ENCODE assay signal across 28 cellular contexts in genomic region chr7:26959290-26959689, GRCh38.
DNase-seq lines count a peak whose midpoint lies in the region; ATAC-seq and TF ChIP-seq lines count a peak whose summit lies in the region.
"Had no signal": no experiment of that assay in that cellular context is flagged by ENCODE, and none has a peak within 500 bp of the region (broad histone marks: within the 10 kb centered on the region; RNA-seq: fewer than 3 reads in every experiment).

No MANE protein-coding gene starts in this region.

- H3K9me3 Mint-ChIP-seq in HFFc6: no peaks in the 10 kb centered on the region
- H3K9me3 Mint-ChIP-seq: activated T-cell treated with anti-CD3 and anti-CD28 coated beads, Interleukin-2, amount 50 U/mL, for 24 hours; stimulated activated naive B cell treated with anti-CD40 and anti-IgM and Interleukin-4, amounts not matched to agents 10 μg/mL and 1 μg/mL and 100 μg/mL, for 72 hours; T-helper 2 cell treated with Interferon-gamma antibody and Interleukin-4, amounts not matched to agents 5 μg/mL and 100 μg/mL, for 36 hours had no signal

- H3K27ac ChIP-seq in RWPE2 (ENCODE audit: poor library complexity, severe bottlenecking): peak overlapping the region; percentile 79
- H3K27ac ChIP-seq: lower lobe of right lung, prostate gland, sigmoid colon, suprapubic skin, upper lobe of right lung, WERI-Rb-1 had no signal

- H3K9me3 ChIP-seq in RWPE2 (ENCODE audit: severe bottlenecking) (no peaks in the 10 kb centered on the region), skeletal muscle satellite cell (replicated peaks; ENCODE audit: low read length) (no peaks in the 10 kb centered on the region)
- H3K9me3 ChIP-seq: lower lobe of right lung, prostate gland, sigmoid colon, suprapubic skin, upper lobe of right lung had no signal

- H3K9ac ChIP-seq in skeletal muscle satellite cell (ENCODE audit: low read depth, low read length): peak overlapping the region; percentile 55

- H3K27me3 ChIP-seq in RWPE2 (ENCODE audit: insufficient read depth, poor library complexity, severe bottlenecking): no peaks in the 10 kb centered on the region
- H3K27me3 ChIP-seq in skeletal muscle satellite cell (ENCODE audit: control insufficient read depth, insufficient read depth, low read length): no peaks in the 10 kb centered on the region
- H3K27me3 ChIP-seq: suprapubic skin had no signal

- DNase-seq in HFFc6 (no peak), RWPE2 (ENCODE audit: low spot score) (no peak), activated T-cell treated with anti-CD3 and anti-CD28 coated beads for 4 hours (no peak), 8988T (no peak)
- DNase-seq: activated CD4-positive, alpha-beta T cell treated with anti-CD3 and anti-CD28 coated beads for 48 hours; activated CD8-positive, alpha-beta memory T cell treated with anti-CD3 and anti-CD28 coated beads for 24 hours; activated gamma-delta T cell treated with Interleukin-2 at 50 U/mL for 16 hours; activated T-cell treated with anti-CD3 and anti-CD28 coated beads, Interleukin-2, amount 50 U/mL, for 24 hours; CD4-positive, alpha-beta memory T cell; cerebellar nuclear complex; head of caudate nucleus; lower lobe of right lung; NCI-H146; NCI-H2107; NCI-H446 treated with DMSO at 0.1 percent for 48 hours; sigmoid colon; stimulated activated CD4-positive, alpha-beta T cell treated with anti-CD3 and anti-CD28 coated beads, Interleukin-15, amount 100 ng/mL, for 24 hours; stimulated activated naive B cell treated with anti-CD40 and anti-IgM and Interleukin-4, amounts not matched to agents 10 μg/mL and 1 μg/mL and 100 μg/mL, for 72 hours; upper lobe of right lung; WERI-Rb-1 had no signal

- peaks cover 18% of the 10 kb centered on the region for H3K4me1 Mint-ChIP-seq in HFFc6 (ENCODE audit: low read depth)
- H3K4me1 Mint-ChIP-seq: CD4-positive, alpha-beta memory T cell had no signal

- no peaks in the 10 kb centered on the region for H3K36me3 ChIP-seq in RWPE2 (ENCODE audit: low read depth)
- H3K36me3 ChIP-seq in skeletal muscle satellite cell (ENCODE audit: insufficient read depth, low read length): no peaks in the 10 kb centered on the region
- H3K36me3 ChIP-seq: lower lobe of right lung, prostate gland, sigmoid colon, suprapubic skin, upper lobe of right lung, WERI-Rb-1 had no signal

- H3K4me3 ChIP-seq in RWPE2 (ENCODE audit: severe bottlenecking) (no peak overlapping the region), skeletal muscle satellite cell (ENCODE audit: low read length) (peak overlapping the region; percentile 26)
- H3K4me3 ChIP-seq: lower lobe of right lung, prostate gland, sigmoid colon, suprapubic skin, upper lobe of right lung had no signal

- H3K4me1 ChIP-seq in RWPE2 (ENCODE audit: insufficient read depth, poor library complexity, severe bottlenecking) (peaks cover 20% of the 10 kb centered on the region), skeletal muscle satellite cell (ENCODE audit: control insufficient read depth, insufficient read depth, low read length) (peaks cover 23% of the 10 kb centered on the region)
- H3K4me1 ChIP-seq: lower lobe of right lung, prostate gland, sigmoid colon, upper lobe of right lung had no signal

- TF ChIP-seq CTCF in HFFc6 (IDR thresholded peaks at IDR 0.05) (no peak), RWPE2 (IDR thresholded peaks at IDR 0.05; ENCODE audit: poor library complexity, severe bottlenecking) (no peak)

- H3K36me3 Mint-ChIP-seq in HFFc6 (ENCODE audit: low read depth): no peaks in the 10 kb centered on the region
- H3K36me3 Mint-ChIP-seq: CD4-positive, alpha-beta memory T cell; stimulated activated naive B cell treated with anti-CD40 and anti-IgM and Interleukin-4, amounts not matched to agents 10 μg/mL and 1 μg/mL and 100 μg/mL, for 72 hours had no signal

- H3K4me2 ChIP-seq in skeletal muscle satellite cell (ENCODE audit: low read length): peak overlapping the region; percentile 49

- peaks cover 9% of the 10 kb centered on the region; the same call in 1 of the 2 replicates for H3K27me3 Mint-ChIP-seq in HFFc6 (ENCODE audit: insufficient read depth)

- H3K27ac Mint-ChIP-seq in HFFc6: peak overlapping the region; percentile 67
- H3K27ac Mint-ChIP-seq: activated T-cell treated with anti-CD3 and anti-CD28 coated beads, Interleukin-2, amount 50 U/mL, for 24 hours; CD4-positive, alpha-beta memory T cell; IgD-negative memory B cell; stimulated activated naive B cell treated with anti-CD40 and anti-IgM and Interleukin-4, amounts not matched to agents 10 μg/mL and 1 μg/mL and 100 μg/mL, for 72 hours; T-helper 2 cell treated with Interferon-gamma antibody and Interleukin-4, amounts not matched to agents 5 μg/mL and 100 μg/mL, for 36 hours had no signal

- 0 out of 2 replicates have a peak overlapping the region, but pooled peaks have one; percentile 3 for H3K4me3 Mint-ChIP-seq in HFFc6
- H3K4me3 Mint-ChIP-seq: activated T-cell treated with anti-CD3 and anti-CD28 coated beads, Interleukin-2, amount 50 U/mL, for 24 hours; CD4-positive, alpha-beta memory T cell; IgD-negative memory B cell; stimulated activated naive B cell treated with anti-CD40 and anti-IgM and Interleukin-4, amounts not matched to agents 10 μg/mL and 1 μg/mL and 100 μg/mL, for 72 hours; T-helper 2 cell treated with Interferon-gamma antibody and Interleukin-4, amounts not matched to agents 5 μg/mL and 100 μg/mL, for 36 hours had no signal

- ATAC-seq in RWPE2 (ENCODE audit: low read depth): peak; percentile 12; the same call in 1 of the 3 replicates
- peak; percentile 17 for ATAC-seq in esophagus mucosa
- ATAC-seq in HG03565 (IDR thresholded peaks at IDR 0.05; ENCODE audit: unreplicated experiment): no peak
- ATAC-seq: lower lobe of right lung; Right ventricle myocardium inferior; stimulated activated naive B cell treated with anti-CD40 and anti-IgM and Interleukin-4, amounts not matched to agents 10 μg/mL and 1 μg/mL and 100 μg/mL, for 72 hours; upper lobe of right lung had no signal
